ENCODE assay signal across 8 cellular contexts in genomic region chr19:7829561-7830271, GRCh38. TPM values are rescaled to one million over a fixed set of nuclear protein-coding genes. Genes with fewer than 3 reads are reported as not detected.
DNase-seq lines count a peak whose midpoint lies in the region; ATAC-seq, FAIRE-seq and TF ChIP-seq lines count a peak whose summit lies in the region.

EVI5L (plus strand) TSS chr19:7830218; CDS start chr19:7846543, 16,325 bp downstream.

- FAIRE-seq in GM12892 (lab: Jason Lieb, UNC): peak; percentile 100

- H3K4me3 ChIP-seq in left ventricle myocardium inferior (peak within 1 kb of the TSS; percentile 83), upper lobe of right lung (peak within 1 kb of the TSS; percentile 56)

- H3K9me3 ChIP-seq in left ventricle myocardium inferior (replicated peaks): no peaks in the 10 kb centered on the region
- H3K9me3 ChIP-seq in upper lobe of right lung: no peaks in the 10 kb centered on the region

- peak within 1 kb of the TSS; percentile 84 for H3K27ac Mint-ChIP-seq in T-helper 1 cell treated with Interleukin-12 subunit alpha and Interleukin-12 subunit beta and Interleukin-4 antibody, amounts not matched to agents 30 μg/mL and 1 μg/mL, for 36 hours

- peaks cover 9% of the 10 kb centered on the region for H3K27me3 ChIP-seq in left ventricle myocardium inferior (ENCODE audit: low read depth)
- H3K27me3 ChIP-seq in upper lobe of right lung: no peaks in the 10 kb centered on the region

- H3K4me3 Mint-ChIP-seq in T-helper 1 cell treated with Interleukin-12 subunit alpha and Interleukin-12 subunit beta and Interleukin-4 antibody, amounts not matched to agents 30 μg/mL and 1 μg/mL, for 36 hours: peak within 1 kb of the TSS; percentile 87

- H3K36me3 ChIP-seq in left ventricle myocardium inferior (no peaks in the 10 kb centered on the region), upper lobe of right lung (no peaks in the 10 kb centered on the region)

- H3K4me1 Mint-ChIP-seq in T-helper 1 cell treated with Interleukin-12 subunit alpha and Interleukin-12 subunit beta and Interleukin-4 antibody, amounts not matched to agents 30 μg/mL and 1 μg/mL, for 36 hours (ENCODE audit: low read depth): peaks cover 10% of the 10 kb centered on the region

- H3K4me1 ChIP-seq in left ventricle myocardium inferior (peaks cover 35% of the 10 kb centered on the region), upper lobe of right lung (peaks cover 9% of the 10 kb centered on the region)

- H3K27ac ChIP-seq in angular gyrus (ENCODE audit: low read depth, low read length) (peak within 1 kb of the TSS; percentile 62), left ventricle myocardium inferior (replicated peaks) (peak within 1 kb of the TSS; percentile 55), upper lobe of right lung (no peak within 1 kb of the TSS)

- TF ChIP-seq POLR2A in GM12892 (IDR thresholded peaks at IDR 0.05; ENCODE audit: low read depth, low read length): no peak

- ATAC-seq in HG02884 (IDR thresholded peaks at IDR 0.05; ENCODE audit: unreplicated experiment) (peak; percentile 81), upper lobe of right lung (peak; percentile 92)

- intact Hi-C loops in left ventricle myocardium inferior (cut with micrococcal nuclease): no loop called here
- intact Hi-C loops in posterior vena cava (cut with DNase I): loop anchor here in 1 of 2 donors (1.0 kb wide), 1 partner anchor 45 kb away; the partner anchor contains the start of gene PRR36
- intact Hi-C loops in upper lobe of right lung (cut with DNase I): no loop called here

- peaks cover 4% of the 10 kb centered on the region for H3K27me3 Mint-ChIP-seq in T-helper 1 cell treated with Interleukin-12 subunit alpha and Interleukin-12 subunit beta and Interleukin-4 antibody, amounts not matched to agents 30 μg/mL and 1 μg/mL, for 36 hours (ENCODE audit: low read depth)

- no peaks in the 10 kb centered on the region for H3K36me3 Mint-ChIP-seq in T-helper 1 cell treated with Interleukin-12 subunit alpha and Interleukin-12 subunit beta and Interleukin-4 antibody, amounts not matched to agents 30 μg/mL and 1 μg/mL, for 36 hours (ENCODE audit: low read depth)

- TF ChIP-seq CTCF in left ventricle myocardium inferior (IDR thresholded peaks at IDR 0.05; ENCODE audit: borderline replicate concordance): no peak
- TF ChIP-seq CTCF in upper lobe of right lung (IDR thresholded peaks at IDR 0.05): no peak

- DNase-seq in GM12892 (ENCODE audit: insufficient read length): peak; percentile 99
- peak; percentile 97 for DNase-seq in NCI-H146 treated with DMSO at 0.1 percent for 48 hours (lab: John Stamatoyannopoulos, UW; ENCODE audit: unreplicated experiment)
- DNase-seq in left ventricle myocardium inferior: peak; percentile 99
- peak; percentile 99 for DNase-seq in posterior vena cava (ENCODE audit: low spot score)
- DNase-seq in upper lobe of right lung: peak; percentile 99

- no peaks in the 10 kb centered on the region for H3K9me3 Mint-ChIP-seq in T-helper 1 cell treated with Interleukin-12 subunit alpha and Interleukin-12 subunit beta and Interleukin-4 antibody, amounts not matched to agents 30 μg/mL and 1 μg/mL, for 36 hours

RNA-seq across cellular contexts. Expression of gene EVI5L, which starts in this region (rescaled TPM):
- polyA plus RNA-seq in GM12892 (2012; ENCODE audit: missing spikeins): 7.0 TPM
- 22.9 TPM for total RNA-seq in left ventricle myocardium inferior
- total RNA-seq in posterior vena cava: 10 to 100 TPM; 14.9 to 16.0 TPM
- 15.5 TPM for total RNA-seq in upper lobe of right lung
